8 cellular contexts compared by ENCODE assay signal in genomic region chr20:19885981-19886665, GRCh38.
DNase-seq lines count a peak whose midpoint lies in the region; ATAC-seq lines count a peak whose summit lies in the region.

No MANE protein-coding gene starts in this region.

- peaks cover 30% of the 10 kb centered on the region for H3K27me3 Mint-ChIP-seq in activated T-cell treated with anti-CD3 and anti-CD28 coated beads, Interleukin-2, amount 50 U/mL, for 72 hours (ENCODE audit: low read depth)
- H3K27me3 Mint-ChIP-seq in activated naive CD8-positive, alpha-beta T cell treated with anti-CD3 and anti-CD28 coated beads for 36 hours, result peaks cover 37% of the 10 kb centered on the region

- H3K4me1 Mint-ChIP-seq in activated T-cell treated with anti-CD3 and anti-CD28 coated beads, Interleukin-2, amount 50 U/mL, for 72 hours (ENCODE audit: low read depth), result no peaks in the 10 kb centered on the region
- no peaks in the 10 kb centered on the region for H3K4me1 Mint-ChIP-seq in activated naive CD8-positive, alpha-beta T cell treated with anti-CD3 and anti-CD28 coated beads for 36 hours

- H3K9me3 Mint-ChIP-seq in activated T-cell treated with anti-CD3 and anti-CD28 coated beads, Interleukin-2, amount 50 U/mL, for 72 hours, result no peaks in the 10 kb centered on the region
- no peaks in the 10 kb centered on the region for H3K9me3 Mint-ChIP-seq in activated naive CD8-positive, alpha-beta T cell treated with anti-CD3 and anti-CD28 coated beads for 36 hours

- ATAC-seq in activated T-cell treated with anti-CD3 and anti-CD28 coated beads, Interleukin-2, amount 50 U/mL, for 72 hours (replicated peaks in 1 of 2), result no peak
- no peak for ATAC-seq in HG02938 (IDR thresholded peaks at IDR 0.05; ENCODE audit: unreplicated experiment)

- no peak overlapping the region for H3K4me3 Mint-ChIP-seq in activated T-cell treated with anti-CD3 and anti-CD28 coated beads, Interleukin-2, amount 50 U/mL, for 72 hours
- no peak overlapping the region for H3K4me3 Mint-ChIP-seq in activated naive CD8-positive, alpha-beta T cell treated with anti-CD3 and anti-CD28 coated beads for 36 hours

- no peak overlapping the region for H3K27ac Mint-ChIP-seq in activated T-cell treated with anti-CD3 and anti-CD28 coated beads, Interleukin-2, amount 50 U/mL, for 72 hours
- H3K27ac Mint-ChIP-seq in activated naive CD8-positive, alpha-beta T cell treated with anti-CD3 and anti-CD28 coated beads for 36 hours, result no peak overlapping the region

- H3K36me3 Mint-ChIP-seq in activated T-cell treated with anti-CD3 and anti-CD28 coated beads, Interleukin-2, amount 50 U/mL, for 72 hours (ENCODE audit: insufficient read depth in 2 of 2), result no peaks in the 10 kb centered on the region
- no peaks in the 10 kb centered on the region for H3K36me3 Mint-ChIP-seq in activated naive CD8-positive, alpha-beta T cell treated with anti-CD3 and anti-CD28 coated beads for 36 hours

- peak overlapping the region in 16 of 21 experiments; percentile 2 to 89 (median 61) for H3K27ac ChIP-seq in skin epidermis

- peak overlapping the region in 2 of 7 experiments; percentile 9 to 20 for H3K4me3 ChIP-seq in skin epidermis

- DNase-seq in H4 (ENCODE audit: low spot score) (peak; percentile 74), amygdala (lab: John Stamatoyannopoulos, UW) (peak in 47 of 56 donors; percentile 13 to 78 (median 48)), inferior parietal cortex (ENCODE audit: extremely low spot score) (peak; percentile 30)
- no peak for DNase-seq in stimulated activated CD4-positive, alpha-beta T cell treated with anti-CD3 and anti-CD28 coated beads, Interleukin-15, amount 100 ng/mL, for 24 hours
- DNase-seq in activated T-cell treated with anti-CD3 and anti-CD28 coated beads, Interleukin-2, amount 50 U/mL, for 72 hours, result no peak
- no peak for DNase-seq in activated naive CD8-positive, alpha-beta T cell treated with anti-CD3 and anti-CD28 coated beads for 36 hours

Comparison
In these comparisons a context has a peak if more than half of its experiments do, and no peak if none do; other contexts are left out.
1. DNase-seq: peak in H4 (single experiment), amygdala (47 of 56) and inferior parietal cortex (single experiment); none in stimulated activated CD4-positive, alpha-beta T cell treated with anti-CD3 and anti-CD28 coated beads, Interleukin-15, amount 100 ng/mL, for 24 hours (single experiment), activated T-cell treated with anti-CD3 and anti-CD28 coated beads, Interleukin-2, amount 50 U/mL, for 72 hours (0 of 2) and activated naive CD8-positive, alpha-beta T cell treated with anti-CD3 and anti-CD28 coated beads for 36 hours (single experiment).